ENCODE assay signal across 1 cellular context in genomic region chr11:43943931-43944751, GRCh38.
TF ChIP-seq lines count a peak whose summit lies in the region.

No MANE protein-coding gene starts in this region.

TF ChIP-seq in K562, 482 proteins besides CTCF, POLR2A, EP300 and RAD21 (continued from another document and continues in another):
- TF ChIP-seq GMEB1 (CRISPR knock-in tag; IDR thresholded peaks at IDR 0.05) = no peak
- TF ChIP-seq GATA2 (CRISPR knock-in tag; IDR thresholded peaks at IDR 0.05) = no peak
- no peak for TF ChIP-seq HMG20A (CRISPR knock-in tag; conservative IDR thresholded peaks at IDR 0.05)
- no peak for TF ChIP-seq CBX5 (IDR thresholded peaks at IDR 0.05; ENCODE audit: borderline replicate concordance, low read depth)
- TF ChIP-seq HBP1 (CRISPR knock-in tag; IDR thresholded peaks at IDR 0.05) = no peak
- TF ChIP-seq ZNF785 (CRISPR knock-in tag; IDR thresholded peaks at IDR 0.05) = no peak
- 0 out of 4 replicates have a peak, but pooled peaks of 1 of the 2 experiments have one; percentile 43 for TF ChIP-seq UBTF (IDR thresholded peaks at IDR 0.05; ENCODE audit: borderline replicate concordance in 1 of 2, low read depth in 2 of 2, low read length in 2 of 2)
- peak; percentile 50 for TF ChIP-seq SP1 (CRISPR knock-in tag; IDR thresholded peaks at IDR 0.05)
- no peak for TF ChIP-seq ARHGAP35 (IDR thresholded peaks at IDR 0.05; ENCODE audit: partially characterized antibody)
- peak; percentile 61 for TF ChIP-seq RBFOX2 (IDR thresholded peaks at IDR 0.05; ENCODE audit: low read depth, low read length)
- TF ChIP-seq ZC3H11A (IDR thresholded peaks at IDR 0.05; ENCODE audit: low read depth, low read length) = no peak
- TF ChIP-seq ZNF324 (CRISPR knock-in tag; IDR thresholded peaks at IDR 0.05) = no peak
- no peak for TF ChIP-seq CHD4 (IDR thresholded peaks at IDR 0.05; ENCODE audit: insufficient read depth, insufficient replicate concordance, low read depth, low read length, poor library complexity, severe bottlenecking)
- no peak for TF ChIP-seq KDM4B (IDR thresholded peaks at IDR 0.05; ENCODE audit: borderline replicate concordance in 2 of 2, low read depth in 1 of 2)
- TF ChIP-seq TAF1 (IDR thresholded peaks at IDR 0.05; ENCODE audit: control insufficient read depth, extremely low read depth, insufficient read depth, low read length, severe bottlenecking) = no peak
- TF ChIP-seq CTBP1 (IDR thresholded peaks at IDR 0.05; ENCODE audit: borderline replicate concordance) = 0 out of 2 replicates have a peak, but pooled peaks have one; percentile 7
- no peak for TF ChIP-seq PHF8 (IDR thresholded peaks at IDR 0.05; ENCODE audit: borderline replicate concordance, low read length)
- no peak for TF ChIP-seq ZNF12 (CRISPR knock-in tag; IDR thresholded peaks at IDR 0.05)
- peak in 1 of 2 experiments; percentile 24; a peak in 1 of 4 replicates for TF ChIP-seq MLLT1 (IDR thresholded peaks at IDR 0.05)
- TF ChIP-seq RB1 (IDR thresholded peaks at IDR 0.05; ENCODE audit: low read depth) = no peak
- peak; percentile 25; the same call in 1 of the 2 replicates for TF ChIP-seq BHLHE40 (IDR thresholded peaks at IDR 0.05; ENCODE audit: low read length)
- no peak for TF ChIP-seq MAFK (IDR thresholded peaks at IDR 0.05; ENCODE audit: low read length)
- no peak for TF ChIP-seq HDAC3 (IDR thresholded peaks at IDR 0.05; ENCODE audit: borderline replicate concordance, partially characterized antibody)
- no peak for TF ChIP-seq ZBTB17 (CRISPR knock-in tag; IDR thresholded peaks at IDR 0.05)
- no peak for TF ChIP-seq MCM7 (IDR thresholded peaks at IDR 0.05)
- 0 out of 2 replicates have a peak, but pooled peaks have one; percentile 11 for TF ChIP-seq KAT7 (CRISPR knock-in tag; IDR thresholded peaks at IDR 0.05; ENCODE audit: borderline replicate concordance)
- TF ChIP-seq ZKSCAN8 (CRISPR knock-in tag; IDR thresholded peaks at IDR 0.05) = no peak
- TF ChIP-seq RBM34 (IDR thresholded peaks at IDR 0.05; ENCODE audit: borderline replicate concordance, insufficient read depth, low read length) = no peak
- TF ChIP-seq BCL6 (CRISPR knock-in tag; IDR thresholded peaks at IDR 0.05) = no peak
- no peak for TF ChIP-seq AFF1 (IDR thresholded peaks at IDR 0.05; ENCODE audit: low read depth in 1 of 2, partially characterized antibody in 2 of 2)
- TF ChIP-seq MIER1 (IDR thresholded peaks at IDR 0.05; ENCODE audit: low read depth) = no peak
- 0 out of 4 replicates have a peak, but pooled peaks of 1 of the 2 experiments have one; percentile 17 for TF ChIP-seq NRF1 (conservative IDR thresholded peaks at IDR 0.05 in 1 of 2, IDR thresholded peaks at IDR 0.05 in 1 of 2)
- no peak for TF ChIP-seq RREB1 (CRISPR knock-in tag; IDR thresholded peaks at IDR 0.05)
- no peak for TF ChIP-seq ARID3B (CRISPR knock-in tag; IDR thresholded peaks at IDR 0.05; ENCODE audit: borderline replicate concordance)
- peak; percentile 66; the same call in 1 of the 2 replicates for TF ChIP-seq ZBTB1 (CRISPR knock-in tag; IDR thresholded peaks at IDR 0.05; ENCODE audit: borderline replicate concordance, low read depth)
